In genomic region chr9:137454145-137454505, GRCh38 we compare ENCODE assay signal across 8 cellular contexts. TPM values are rescaled to one million over a fixed set of nuclear protein-coding genes. Genes with fewer than 3 reads are reported as not detected.
DNase-seq lines count a peak whose midpoint lies in the region; ATAC-seq, FAIRE-seq and TF ChIP-seq lines count a peak whose summit lies in the region.

No MANE protein-coding gene starts in this region.

- H3K4me3 Mint-ChIP-seq in CD4-positive, alpha-beta T cell, result peak overlapping the region; percentile 76

- no peak overlapping the region for H3K27ac ChIP-seq in CD4-positive, alpha-beta T cell (ENCODE audit: low read depth, low read length)
- H3K27ac ChIP-seq in K562 (ENCODE audit: extremely low read depth, low read depth, low read length), result peak overlapping the region; percentile 51; the same call in 2 of the 3 replicates

- TF ChIP-seq EP300 in Ishikawa (IDR thresholded peaks at IDR 0.05; ENCODE audit: borderline replicate concordance) (no peak), K562 (IDR thresholded peaks at IDR 0.05; ENCODE audit: low read length) (no peak)

- TF ChIP-seq POLR2A in K562 (conservative IDR thresholded peaks at IDR 0.05), result no peak

- H3K4me3 ChIP-seq in K562, result peak overlapping the region; percentile 34

- peaks cover 68% of the 10 kb centered on the region for H3K36me3 ChIP-seq in K562 (ENCODE audit: control insufficient read depth, insufficient read depth, low read length)

- H3K4me1 Mint-ChIP-seq in CD4-positive, alpha-beta T cell (ENCODE audit: low read depth), result peaks cover 39% of the 10 kb centered on the region

- peak overlapping the region; percentile 47 for H3K27ac Mint-ChIP-seq in CD4-positive, alpha-beta T cell

- H3K27me3 Mint-ChIP-seq in CD4-positive, alpha-beta T cell, result no peaks in the 10 kb centered on the region

- peaks cover 12% of the 10 kb centered on the region for H3K79me2 ChIP-seq in K562 (ENCODE audit: control insufficient read depth, insufficient read depth, low read length)

- H3K9me1 ChIP-seq in K562 (ENCODE audit: control insufficient read depth, insufficient read depth, low read length), result no peaks in the 10 kb centered on the region

- TF ChIP-seq CTCF in CD4-positive, alpha-beta T cell (IDR thresholded peaks at IDR 0.05), result no peak
- TF ChIP-seq CTCF in K562 (IDR thresholded peaks at IDR 0.05 in 2 of 3, conservative IDR thresholded peaks at IDR 0.05 in 1 of 3; ENCODE audit: insufficient read depth in 2 of 3, low read depth in 1 of 3, low read length in 3 of 3), result no peak

- in situ Hi-C loops in K562 (cut with MboI), result no loop called here

- H3K36me3 Mint-ChIP-seq in CD4-positive, alpha-beta T cell (ENCODE audit: low read depth), result peaks cover 20% of the 10 kb centered on the region

- CTCF ChIA-PET in CD4-positive, alpha-beta T cell (lab: Charles Lee), result interaction anchor here (1.9 kb wide), 1 partner anchor 31 kb away, joined by 4 read pairs; the partner anchor contains the start of genes EXD3 and NOXA1
- CTCF ChIA-PET in K562 (lab: Yijun Ruan, JAX; ENCODE audit: low intra/inter-chr PET ratio), result no interaction called here

- no peak for TF ChIP-seq RAD21 in Ishikawa (IDR thresholded peaks at IDR 0.05; ENCODE audit: low read depth)
- no peak for TF ChIP-seq RAD21 in K562 (CRISPR knock-in tag; conservative IDR thresholded peaks at IDR 0.05 in 1 of 2, IDR thresholded peaks at IDR 0.05 in 1 of 2)

- no peaks in the 10 kb centered on the region for H3K9me3 Mint-ChIP-seq in CD4-positive, alpha-beta T cell

- ATAC-seq in CD4-positive, alpha-beta T cell (ENCODE audit: poor library complexity), result peak; percentile 28
- ATAC-seq in K562 (peak; percentile 73), HG02623 (IDR thresholded peaks at IDR 0.05; ENCODE audit: unreplicated experiment) (no peak)

- no CpG with 5 or more reads among the region's 21 CpGs for WGBS in K562 (ENCODE audit: insufficient coverage, low coverage, missing lambda C conversion rate)

- peak in 8 of 10 experiments; percentile 27 to 66 (median 48) for DNase-seq in CD4-positive, alpha-beta T cell
- DNase-seq in K562 (ENCODE audit: extremely low read depth in 1 of 4, low spot score in 3 of 4), result peak; percentile 67 to 82 (median 70)
- DNase-seq in left kidney (ENCODE audit: low read depth, low spot score), result peak; percentile 68
- peak; percentile 43 for DNase-seq in stimulated activated naive CD4-positive, alpha-beta T cell treated with Interleukin-2 at 50 U/mL for 16 hours (lab: John Stamatoyannopoulos, UW)
- no peak for DNase-seq in NCI-H1092 (lab: John Stamatoyannopoulos, UW)
- no peak for DNase-seq in SW 1271 (lab: John Stamatoyannopoulos, UW)

- no TSS peak for BruUV-seq in K562 (replicated peaks; lab: Mats Ljungman, UMichigan)

- no peaks in the 10 kb centered on the region for H3K27me3 ChIP-seq in CD4-positive, alpha-beta T cell (ENCODE audit: control insufficient read depth, insufficient read depth, low read length)
- H3K27me3 ChIP-seq in K562 (ENCODE audit: control insufficient read depth in 2 of 2, insufficient read depth in 2 of 2, low read length in 2 of 2), result no peaks in the 10 kb centered on the region

- POLR2A ChIA-PET in CD4-positive, alpha-beta T cell (lab: Charles Lee), result interaction anchor here (1.3 kb wide), 1 partner anchor 32 kb away, joined by 4 read pairs; the partner anchor contains the start of genes EXD3 and NOXA1
- POLR2A ChIA-PET in K562 (lab: Yijun Ruan, JAX), result no interaction called here

- intact Hi-C loops in CD4-positive, alpha-beta T cell (cut with DNase I, micrococcal nuclease), result loop anchor here in 1 of 2 experiments (2.0 to 10.0 kb wide), 2 partner anchors 97 to 659 kb away; partner anchors contain the start of genes CCDC183, MRPL41, PNPLA7 and TMEM141
- intact Hi-C loops in K562 (cut with micrococcal nuclease), result no loop called here

- 0 out of 2 replicates have a peak overlapping the region, but pooled peaks have one; percentile 32 for H2AFZ ChIP-seq in K562 (ENCODE audit: low read depth, low read length)

- peak overlapping the region; percentile 71 for H3K4me2 ChIP-seq in K562 (ENCODE audit: insufficient read depth, low read length)

- H3K4me1 ChIP-seq in K562 (replicated peaks in 1 of 2; ENCODE audit: control insufficient read depth in 2 of 2, insufficient read depth in 2 of 2, low read length in 2 of 2), result peaks cover 7 to 88% of the 10 kb centered on the region in 2 experiments

- no peaks in the 10 kb centered on the region for H4K20me1 ChIP-seq in K562 (replicated peaks; ENCODE audit: control insufficient read depth, insufficient read depth, low read length)

- no peak for FAIRE-seq in K562 (lab: Jason Lieb, UNC)

- no peaks in the 10 kb centered on the region for H3K9me3 ChIP-seq in CD4-positive, alpha-beta T cell (ENCODE audit: control insufficient read depth, low read length)
- no peaks in the 10 kb centered on the region for H3K9me3 ChIP-seq in K562 (replicated peaks; ENCODE audit: control insufficient read depth, insufficient read depth, low read depth, low read length)

- peak overlapping the region in 1 of 2 experiments; percentile 91; a peak in 2 of 4 replicates for H3K9ac ChIP-seq in K562 (ENCODE audit: insufficient read depth in 1 of 2, low read depth in 2 of 2, low read length in 2 of 2)

RNA-seq across cellular contexts. Expression of gene NSMF, which starts 5.0 kb away (rescaled TPM):
- total RNA-seq in CD4-positive, alpha-beta T cell, result 100 to 1,000 TPM; 104 to 109 TPM
- 47.6 and 128 TPM in 2 replicates for total RNA-seq in K562 (2011; cell fraction: chromatin; rRNA removed; ENCODE audit: low replicate concordance)
- 87.2 and 93.1 TPM in 2 replicates for total RNA-seq in K562 (2011; cell fraction: nucleolus; rRNA removed)
- 47.3 and 58.7 TPM in 2 replicates for total RNA-seq in K562 (2011; cell fraction: nucleoplasm; rRNA removed)
- total RNA-seq in K562 (2014; rRNA removed) (49.2 and 60.0 TPM in 2 replicates), K562 (2014; rRNA removed; fragmentation: Illumina TruSeq; extraction: Trizol) (24.4 and 29.3 TPM in 2 replicates), K562 (2015; rRNA removed; fragmentation: Illumina TruSeq; extraction: Trizol) (28.2 and 29.1 TPM in 2 replicates), K562 (2021) (72.0 and 74.5 TPM in 2 replicates)
- polyA plus RNA-seq in K562 (2011; rRNA removed) (44.9 and 71.8 TPM in 2 replicates), K562 (2014; fragmentation: Illumina TruSeq; extraction: Trizol) (26.4 and 44.1 TPM in 2 replicates), K562 (2014; fragmentation: Nextera tagmentation; extraction: Ambion mirVana) (under 1 TPM; 0.20 to 0.42 TPM), K562 (2014; rRNA removed) (76.3 and 82.7 TPM in 2 replicates)
- polyA plus RNA-seq in K562 (2011; cell fraction: cytosol; rRNA removed), result 59.2 and 114 TPM in 2 replicates
- polyA plus RNA-seq in K562 (2011; cell fraction: nucleus; rRNA removed), result 244 and 400 TPM in 2 replicates
- 38.5 and 48.2 TPM in 2 replicates for polyA plus RNA-seq in K562 (2012)
- polyA minus RNA-seq in K562 (2011; rRNA and poly(A)+ RNA removed), result 25.2 and 31.9 TPM in 2 replicates
- polyA minus RNA-seq in K562 (2011; cell fraction: cytosol; rRNA and poly(A)+ RNA removed), result 37.7 and 44.3 TPM in 2 replicates
- 47.9 and 59.5 TPM in 2 replicates for polyA minus RNA-seq in K562 (2011; cell fraction: nucleus; rRNA and poly(A)+ RNA removed)

RNA-seq across cellular contexts. Expression of gene ENTPD8, which starts 13.0 kb away (rescaled TPM):
- not detected for total RNA-seq in CD4-positive, alpha-beta T cell
- 0.23 and 0.67 TPM in 2 replicates for total RNA-seq in K562 (2011; cell fraction: chromatin; rRNA removed; ENCODE audit: low replicate concordance)
- total RNA-seq in K562 (2011; cell fraction: nucleolus; rRNA removed), result 0.50 and 0.53 TPM in 2 replicates
- 0.22 TPM in 1 of 2 replicates, not detected in the other for total RNA-seq in K562 (2011; cell fraction: nucleoplasm; rRNA removed)
- total RNA-seq in K562 (2014; rRNA removed), result 0.16 and 0.27 TPM in 2 replicates
- not detected in 2 replicates for total RNA-seq in K562 (2014; rRNA removed; fragmentation: Illumina TruSeq; extraction: Trizol)
- 0.08 TPM in 1 of 2 replicates, not detected in the other for total RNA-seq in K562 (2015; rRNA removed; fragmentation: Illumina TruSeq; extraction: Trizol)
- total RNA-seq in K562 (2021), result 0.13 and 0.18 TPM in 2 replicates
- 0.06 and 0.11 TPM in 2 replicates for polyA plus RNA-seq in K562 (2011; rRNA removed)
- polyA plus RNA-seq in K562 (2011; cell fraction: cytosol; rRNA removed), result 0.04 and 0.27 TPM in 2 replicates
- 0.63 and 1.0 TPM in 2 replicates for polyA plus RNA-seq in K562 (2011; cell fraction: nucleus; rRNA removed)
- polyA plus RNA-seq in K562 (2012), result 0.12 and 0.16 TPM in 2 replicates
- polyA plus RNA-seq in K562 (2014; fragmentation: Illumina TruSeq; extraction: Trizol), result 0.07 TPM in 1 of 2 replicates, not detected in the other
- not detected for polyA plus RNA-seq in K562 (2014; fragmentation: Nextera tagmentation; extraction: Ambion mirVana)
- polyA plus RNA-seq in K562 (2014; rRNA removed), result 0.20 TPM in 1 of 2 replicates, not detected in the other
- polyA minus RNA-seq in K562 (2011; rRNA and poly(A)+ RNA removed), result not detected in 2 replicates
- not detected in 2 replicates for polyA minus RNA-seq in K562 (2011; cell fraction: cytosol; rRNA and poly(A)+ RNA removed)
- 0.13 and 0.22 TPM in 2 replicates for polyA minus RNA-seq in K562 (2011; cell fraction: nucleus; rRNA and poly(A)+ RNA removed)

RNA-seq across cellular contexts. Expression of gene NOXA1, which starts 30.9 kb away (rescaled TPM):
- total RNA-seq in CD4-positive, alpha-beta T cell, result 1 to 10 TPM; 6.7 to 7.7 TPM
- 0.25 and 0.97 TPM in 2 replicates for total RNA-seq in K562 (2011; cell fraction: chromatin; rRNA removed; ENCODE audit: low replicate concordance)
- total RNA-seq in K562 (2011; cell fraction: nucleolus; rRNA removed), result 1.6 and 1.8 TPM in 2 replicates
- 0.69 and 0.88 TPM in 2 replicates for total RNA-seq in K562 (2011; cell fraction: nucleoplasm; rRNA removed)
- 0.33 and 0.50 TPM in 2 replicates for total RNA-seq in K562 (2014; rRNA removed)
- not detected in 2 replicates for total RNA-seq in K562 (2014; rRNA removed; fragmentation: Illumina TruSeq; extraction: Trizol)
- total RNA-seq in K562 (2015; rRNA removed; fragmentation: Illumina TruSeq; extraction: Trizol), result 0.07 TPM in 1 of 2 replicates, not detected in the other
- total RNA-seq in K562 (2021), result 0.63 and 1.2 TPM in 2 replicates
- 0.11 and 0.22 TPM in 2 replicates for polyA plus RNA-seq in K562 (2011; rRNA removed)
- 0.13 and 0.36 TPM in 2 replicates for polyA plus RNA-seq in K562 (2011; cell fraction: cytosol; rRNA removed)
- 2.8 and 4.7 TPM in 2 replicates for polyA plus RNA-seq in K562 (2011; cell fraction: nucleus; rRNA removed)
- 0.34 and 2.4 TPM in 2 replicates for polyA plus RNA-seq in K562 (2012)
- polyA plus RNA-seq in K562 (2014; fragmentation: Illumina TruSeq; extraction: Trizol), result not detected in 2 replicates
- not detected for polyA plus RNA-seq in K562 (2014; fragmentation: Nextera tagmentation; extraction: Ambion mirVana)
- polyA plus RNA-seq in K562 (2014; rRNA removed), result 0.20 and 0.50 TPM in 2 replicates
- polyA minus RNA-seq in K562 (2011; rRNA and poly(A)+ RNA removed), result not detected in 2 replicates
- polyA minus RNA-seq in K562 (2011; cell fraction: cytosol; rRNA and poly(A)+ RNA removed), result not detected in 2 replicates
- polyA minus RNA-seq in K562 (2011; cell fraction: nucleus; rRNA and poly(A)+ RNA removed), result 0.81 and 1.00 TPM in 2 replicates

RNA-seq across cellular contexts. Expression of gene EXD3, which starts 31.2 kb away (rescaled TPM):
- 10 to 100 TPM; 14.9 to 16.9 TPM for total RNA-seq in CD4-positive, alpha-beta T cell
- 17.3 and 38.8 TPM in 2 replicates for total RNA-seq in K562 (2011; cell fraction: chromatin; rRNA removed; ENCODE audit: low replicate concordance)
- 26.5 and 29.7 TPM in 2 replicates for total RNA-seq in K562 (2011; cell fraction: nucleolus; rRNA removed)
- total RNA-seq in K562 (2011; cell fraction: nucleoplasm; rRNA removed), result 17.2 and 17.5 TPM in 2 replicates
- total RNA-seq in K562 (2014; rRNA removed) (6.5 and 6.7 TPM in 2 replicates), K562 (2014; rRNA removed; fragmentation: Illumina TruSeq; extraction: Trizol) (1.3 and 1.5 TPM in 2 replicates), K562 (2015; rRNA removed; fragmentation: Illumina TruSeq; extraction: Trizol) (3.3 and 3.4 TPM in 2 replicates), K562 (2021) (11.7 and 12.5 TPM in 2 replicates)
- polyA plus RNA-seq in K562 (2011; rRNA removed) (3.9 and 8.0 TPM in 2 replicates), K562 (2014; fragmentation: Illumina TruSeq; extraction: Trizol) (5.6 and 8.5 TPM in 2 replicates), K562 (2014; fragmentation: Nextera tagmentation; extraction: Ambion mirVana) (under 1 TPM; 0.29 to 0.35 TPM), K562 (2014; rRNA removed) (8.6 and 10.2 TPM in 2 replicates)
- polyA plus RNA-seq in K562 (2011; cell fraction: cytosol; rRNA removed), result 5.1 and 8.7 TPM in 2 replicates
- 60.2 and 73.6 TPM in 2 replicates for polyA plus RNA-seq in K562 (2011; cell fraction: nucleus; rRNA removed)
- 7.9 and 18.3 TPM in 2 replicates for polyA plus RNA-seq in K562 (2012)
- polyA minus RNA-seq in K562 (2011; rRNA and poly(A)+ RNA removed), result 2.0 and 3.0 TPM in 2 replicates
- 2.3 and 5.6 TPM in 2 replicates for polyA minus RNA-seq in K562 (2011; cell fraction: cytosol; rRNA and poly(A)+ RNA removed)
- 6.2 and 8.9 TPM in 2 replicates for polyA minus RNA-seq in K562 (2011; cell fraction: nucleus; rRNA and poly(A)+ RNA removed)

Comparison
In these comparisons a context has a peak if more than half of its experiments do, and no peak if none do; other contexts are left out.
1. DNase-seq: peak in CD4-positive, alpha-beta T cell (8 of 10), K562 (4 of 4), left kidney (single experiment) and stimulated activated naive CD4-positive, alpha-beta T cell treated with Interleukin-2 at 50 U/mL for 16 hours (single experiment); none in NCI-H1092 (single experiment) and SW 1271 (0 of 2).